In the genomic region with DNA sequence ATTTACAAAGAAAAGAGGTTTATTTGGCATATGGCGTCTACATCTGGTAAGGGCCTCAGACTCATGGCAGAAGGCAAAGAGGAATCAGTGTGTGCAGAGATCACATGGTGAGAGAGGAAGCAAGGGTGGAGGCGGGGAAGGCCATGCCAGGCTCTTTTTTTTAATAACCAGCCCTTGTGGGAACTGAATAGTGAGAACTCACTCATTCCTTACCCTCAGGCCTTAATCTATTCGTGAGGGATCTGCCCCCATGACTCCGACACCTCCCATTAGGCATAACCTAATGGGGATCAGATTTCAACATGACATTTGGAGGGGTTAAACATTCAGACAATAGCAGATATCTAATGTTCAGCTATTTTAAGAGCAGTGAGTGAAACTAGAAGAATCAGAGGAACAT, we compare ENCODE assay signal across 13 cellular contexts. TPM values are rescaled to one million over a fixed set of nuclear protein-coding genes. Genes with fewer than 3 reads are reported as not detected.
DNase-seq lines count a peak whose midpoint lies in the region; ATAC-seq and FAIRE-seq lines count a peak whose summit lies in the region.
"Had no signal": no experiment of that assay in that cellular context is flagged by ENCODE, and none has a peak within 500 bp of the region (broad histone marks: within the 10 kb centered on the region; RNA-seq: fewer than 3 reads in every experiment).

No MANE protein-coding gene starts in this region.

- no peak overlapping the region for H3K9ac ChIP-seq in mesendoderm (ENCODE audit: low read length)

- H4K8ac ChIP-seq in mesendoderm (ENCODE audit: low read depth, low read length): no peak overlapping the region

- no peak overlapping the region for H3K4me3 ChIP-seq in CD4-positive, CD25-positive, alpha-beta regulatory T cell (ENCODE audit: low read depth, low read length)
- H3K4me3 ChIP-seq in mesendoderm (ENCODE audit: low read length) (no peak overlapping the region), MG63 (no peak overlapping the region)

- no peak overlapping the region for H2AK5ac ChIP-seq in mesendoderm (ENCODE audit: low read length)

- H2BK15ac ChIP-seq in mesendoderm (replicated peaks; ENCODE audit: low read depth): no peak overlapping the region

- no peak overlapping the region for H2BK5ac ChIP-seq in mesendoderm (ENCODE audit: low read length)

- H3K4me2 ChIP-seq in mesendoderm (ENCODE audit: low read length): no peak overlapping the region

- H3K9me3 Mint-ChIP-seq in CD4-positive, CD25-positive, alpha-beta regulatory T cell: peaks cover 0 to 14% (median 3%) of the 10 kb centered on the region in 7 donors

- H3K79me1 ChIP-seq in mesendoderm (ENCODE audit: low read length): no peaks in the 10 kb centered on the region

- no peaks in the 10 kb centered on the region for H3K27me3 ChIP-seq in CD4-positive, CD25-positive, alpha-beta regulatory T cell (ENCODE audit: control insufficient read depth, insufficient read depth, low read length)
- H3K27me3 ChIP-seq in mesendoderm (ENCODE audit: insufficient read depth, low read length, poor library complexity): no peaks in the 10 kb centered on the region
- no peaks in the 10 kb centered on the region for H3K27me3 ChIP-seq in MG63
- H3K27me3 ChIP-seq: BE2C had no signal

- FAIRE-seq in frontal cortex (lab: Jason Lieb, UNC): no peak
- FAIRE-seq: H54 had no signal

- no peak overlapping the region for H3K56ac ChIP-seq in mesendoderm (ENCODE audit: low read length)

- H3K27me3 Mint-ChIP-seq in CD4-positive, CD25-positive, alpha-beta regulatory T cell: no peaks in the 10 kb centered on the region

- no peak overlapping the region for H3K18ac ChIP-seq in mesendoderm (ENCODE audit: low read length)

- no peak overlapping the region for H3K27ac ChIP-seq in CD4-positive, CD25-positive, alpha-beta regulatory T cell (ENCODE audit: insufficient read depth, low read length, poor library complexity, severe bottlenecking)
- no peak overlapping the region for H3K27ac ChIP-seq in mesendoderm (ENCODE audit: low read depth, low read length)

- H3K4me1 Mint-ChIP-seq in CD4-positive, CD25-positive, alpha-beta regulatory T cell: peaks cover 12 to 70% (median 20%) of the 10 kb centered on the region in 4 donors

- no peak overlapping the region for H2BK120ac ChIP-seq in mesendoderm (ENCODE audit: low read depth, low read length)

- no peak for DNase-seq in CD4-positive, CD25-positive, alpha-beta regulatory T cell
- peak; percentile 2 for DNase-seq in KBM-7
- DNase-seq in cerebellar cortex (ENCODE audit: low spot score): peak; percentile 9
- DNase-seq in mesendoderm: peak; percentile 75
- DNase-seq in frontal cortex (ENCODE audit: low spot score in 2 of 2): no peak
- no peak for DNase-seq in cerebellum (ENCODE audit: low spot score)
- no peak for DNase-seq in MG63
- no peak for DNase-seq in DMS79 (lab: John Stamatoyannopoulos, UW)
- DNase-seq: BE2C, dermis blood vessel endothelial cell, NCI-H446, SW 1271 had no signal

- no peak for ATAC-seq in CD4-positive, CD25-positive, alpha-beta regulatory T cell (ENCODE audit: low read depth in 2 of 2)

- no peaks in the 10 kb centered on the region for H3K79me2 ChIP-seq in mesendoderm (ENCODE audit: control insufficient read depth, insufficient read depth, low read length)

- H3K4me3 Mint-ChIP-seq in CD4-positive, CD25-positive, alpha-beta regulatory T cell: peak overlapping the region in 1 of 4 donors; percentile 38

- no peak overlapping the region for H3K4ac ChIP-seq in mesendoderm (ENCODE audit: low read depth, low read length)

- H3K27ac Mint-ChIP-seq in CD4-positive, CD25-positive, alpha-beta regulatory T cell: peak overlapping the region; percentile 45 to 82 (median 62)

- peaks cover 61% of the 10 kb centered on the region for H3K36me3 Mint-ChIP-seq in CD4-positive, CD25-positive, alpha-beta regulatory T cell

- in situ Hi-C loops in KBM-7 (cut with MboI; ENCODE audit: low pct_unique_long_range_greater_than_20kb, low sequenced_read_pairs): no loop called here

- no CpG with 5 or more reads among the region's 4 CpGs for WGBS in mesendoderm (ENCODE audit: extremely low coverage, insufficient coverage, low lambda C conversion rate)

- no peaks in the 10 kb centered on the region for H3K9me3 ChIP-seq in CD4-positive, CD25-positive, alpha-beta regulatory T cell (ENCODE audit: control insufficient read depth in 2 of 2, low read length in 2 of 2)
- H3K9me3 ChIP-seq in MG63: peaks cover 4% of the 10 kb centered on the region
- H3K9me3 ChIP-seq: BE2C had no signal

- H3K4me1 ChIP-seq in CD4-positive, CD25-positive, alpha-beta regulatory T cell (ENCODE audit: control insufficient read depth, insufficient read depth, low read length, poor library complexity, severe bottlenecking): no peaks in the 10 kb centered on the region
- H3K4me1 ChIP-seq in mesendoderm (ENCODE audit: control insufficient read depth, low read depth, low read length): no peaks in the 10 kb centered on the region
- H3K4me1 ChIP-seq: BE2C had no signal

- H3K36me3 ChIP-seq in CD4-positive, CD25-positive, alpha-beta regulatory T cell (ENCODE audit: control insufficient read depth, insufficient read depth, low read length): peaks cover 68% of the 10 kb centered on the region
- H3K36me3 ChIP-seq in mesendoderm (ENCODE audit: control insufficient read depth, insufficient read depth, low read length) (peaks cover 2% of the 10 kb centered on the region), MG63 (peaks cover 33% of the 10 kb centered on the region)

- H3K23ac ChIP-seq in mesendoderm (ENCODE audit: low read length): no peak overlapping the region

- no peak overlapping the region for H4K5ac ChIP-seq in mesendoderm (ENCODE audit: low read length)

RNA-seq across cellular contexts. Expression of a gene that starts 55.7 kb away (rescaled TPM):
- total RNA-seq in CD4-positive, CD25-positive, alpha-beta regulatory T cell: 194 TPM
- 10 to 100 TPM; 30.4 to 55.4 (median 49.3) TPM for polyA plus RNA-seq in CD4-positive, CD25-positive, alpha-beta regulatory T cell
- 14.5 TPM for polyA plus RNA-seq in mesendoderm (2013, experiment 1 of 2)
- polyA plus RNA-seq in mesendoderm (2013, experiment 2 of 2): 15.3 TPM
- total RNA-seq in frontal cortex (134 TPM), cerebellum (172 TPM)
- 10.8 and 24.3 TPM in 2 replicates for total RNA-seq in MG63 (2014; rRNA removed; shearing (Covaris generic); ENCODE audit: low replicate concordance)

RNA-seq across cellular contexts. Expression of a gene that starts 56.1 kb away (rescaled TPM):
- 36.5 TPM for total RNA-seq in CD4-positive, CD25-positive, alpha-beta regulatory T cell
- polyA plus RNA-seq in CD4-positive, CD25-positive, alpha-beta regulatory T cell: 10 to 100 TPM; 25.5 to 36.3 (median 29.9) TPM
- 14.4 TPM for polyA plus RNA-seq in mesendoderm (2013, experiment 1 of 2)
- 13.2 TPM for polyA plus RNA-seq in mesendoderm (2013, experiment 2 of 2)
- 33.4 TPM for total RNA-seq in frontal cortex
- total RNA-seq in cerebellum: 29.9 TPM
- total RNA-seq in MG63 (2014; rRNA removed; shearing (Covaris generic); ENCODE audit: low replicate concordance): 3.3 and 8.1 TPM in 2 replicates

Comparison
In these comparisons a context has a peak if more than half of its experiments do, and no peak if none do; other contexts are left out.
1. DNase-seq: peak in KBM-7 (single experiment), cerebellar cortex (single experiment) and mesendoderm (single experiment); none in CD4-positive, CD25-positive, alpha-beta regulatory T cell (0 of 3), frontal cortex (0 of 2), cerebellum (single experiment), MG63 (single experiment) and DMS79 (single experiment).